In the genomic region with DNA sequence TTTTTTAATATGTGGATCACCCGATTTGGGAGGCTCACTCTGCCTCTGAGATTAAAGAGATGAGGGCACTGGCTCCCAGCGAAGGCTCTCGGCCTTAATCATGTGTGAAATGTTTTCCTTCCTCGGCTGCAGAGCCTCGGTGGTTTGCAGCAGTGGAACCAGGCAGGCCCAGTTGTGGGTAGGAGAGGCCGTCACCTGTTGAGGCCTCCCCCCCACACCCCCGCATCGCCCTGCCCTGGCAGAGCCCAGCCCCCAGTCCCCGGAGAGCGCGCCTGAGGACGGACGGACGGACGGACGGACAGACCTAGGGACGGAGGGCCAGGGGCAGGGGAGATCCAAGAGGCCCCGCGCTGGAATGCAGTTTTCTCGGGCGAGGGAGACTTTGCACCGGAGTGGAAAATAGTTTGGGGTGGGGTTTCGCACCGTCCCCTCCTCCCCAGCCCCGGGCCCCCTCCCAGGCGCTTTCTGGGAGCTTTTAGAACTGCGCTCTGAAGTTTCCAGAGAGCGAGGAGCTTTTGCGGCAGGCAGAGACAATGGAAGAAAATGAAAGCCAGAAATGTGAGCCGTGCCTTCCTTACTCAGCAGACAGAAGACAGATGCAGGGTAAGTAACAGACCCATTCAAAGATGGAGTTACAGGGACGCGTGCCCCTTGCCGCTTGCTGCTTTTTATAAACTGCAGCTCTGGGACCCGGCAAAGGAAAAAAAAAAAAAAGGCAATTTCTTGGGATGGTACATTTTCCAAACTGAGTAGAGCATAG, we compare ENCODE assay signal across 1 cellular context.
TF ChIP-seq lines count a peak whose summit lies in the region.

KIAA1217 (plus strand) TSS at position 478 of the 760 bp plus-strand sequence; CDS start at position 534, 56 bp downstream.

TF ChIP-seq in SK-N-SH, 30 proteins besides CTCF, POLR2A, EP300 and RAD21 (continued from another document):
- TF ChIP-seq REST (IDR thresholded peaks at IDR 0.05; ENCODE audit: low read depth, low read length) (0 out of 2 replicates have a peak, but pooled peaks have one; percentile 5), POLR2AphosphoS5 (IDR thresholded peaks at IDR 0.05; ENCODE audit: low read depth, low read length) (peak; percentile 45), EZH2phosphoT487 (IDR thresholded peaks at IDR 0.05; ENCODE audit: borderline replicate concordance, low read depth) (no peak), CHD2 (IDR thresholded peaks at IDR 0.05; ENCODE audit: low read length, partially characterized antibody) (no peak), TAF1 (IDR thresholded peaks at IDR 0.05; ENCODE audit: borderline replicate concordance, low read depth, low read length) (0 out of 2 replicates have a peak, but pooled peaks have one; percentile 22)
TF ChIP-seq in SK-N-SH: peak in this region for 3.
